ENCODE assay signal across 1 cellular context in genomic region chr2:237718277-237718634, GRCh38.
TF ChIP-seq lines count a peak whose summit lies in the region.

No MANE protein-coding gene starts in this region.

TF ChIP-seq in IMR-90, 13 proteins besides CTCF, POLR2A, EP300 and RAD21:
- TF ChIP-seq NFE2L2 (IDR thresholded peaks at IDR 0.05; ENCODE audit: low read depth, low read length), result no peak
